16 cellular contexts compared by ENCODE assay signal in the genomic region with DNA sequence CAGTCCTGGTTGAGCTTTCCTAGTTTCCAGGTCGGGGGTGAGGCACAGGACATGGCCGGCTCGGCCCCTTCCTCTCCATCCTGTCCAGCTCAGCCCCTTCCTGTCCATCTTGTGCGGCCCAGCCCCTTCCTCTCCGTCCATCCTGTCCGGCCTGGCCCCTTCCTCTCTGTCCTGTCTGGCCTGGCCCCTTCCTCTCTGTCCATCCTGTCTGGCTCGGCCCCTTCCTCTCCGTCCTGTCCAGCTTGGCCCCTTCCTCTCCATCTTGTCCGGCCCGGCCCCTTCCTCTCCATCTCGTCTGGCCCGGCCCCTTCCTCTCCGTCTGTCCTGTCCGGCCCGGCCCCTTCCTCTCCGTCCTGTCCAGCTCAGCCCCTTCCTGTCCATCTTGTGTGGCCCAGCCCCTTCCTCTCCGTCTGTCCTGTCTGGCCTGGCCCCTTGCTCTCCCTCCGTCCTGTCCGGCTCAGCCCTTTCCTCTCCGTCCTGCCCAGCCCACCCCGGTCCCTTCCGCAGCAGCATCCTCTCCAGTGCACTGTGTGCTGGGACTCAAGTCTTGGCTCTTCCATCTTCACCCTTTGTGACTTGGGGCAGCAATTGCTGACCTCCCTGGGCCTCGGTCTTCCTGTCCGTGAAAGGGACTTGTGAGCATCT. TPM values are rescaled to one million over a fixed set of nuclear protein-coding genes. Genes with fewer than 3 reads are reported as not detected.
DNase-seq lines count a peak whose midpoint lies in the region; ATAC-seq and TF ChIP-seq lines count a peak whose summit lies in the region.
"Had no signal": no experiment of that assay in that cellular context is flagged by ENCODE, and none has a peak within 500 bp of the region (broad histone marks: within the 10 kb centered on the region; RNA-seq: fewer than 3 reads in every experiment).

No MANE protein-coding gene starts in this region.

- peaks cover 21% of the 10 kb centered on the region for H3K4me1 Mint-ChIP-seq in nephron

- H3K4me3 Mint-ChIP-seq in nephron: peak overlapping the region; percentile 49 to 51 (median 49)
- H3K4me3 Mint-ChIP-seq: activated CD4-positive, alpha-beta T cell treated with anti-CD3 and anti-CD28 coated beads, Interleukin-2, amount 10 ng/mL, durations not matched to agents 7 days and 5 days; CD4-positive, alpha-beta T cell had no signal

- 93% methylated on average over 24 of the region's 24 CpGs for WGBS in thymus

- peak in 2 of 61 donors; percentile 13 to 29 for DNase-seq in caudate nucleus (lab: John Stamatoyannopoulos, UW)
- peak; percentile 83 for DNase-seq in cardiac septum (ENCODE audit: low spot score)
- DNase-seq in NCI-H748 treated with DMSO at 0.1 percent for 48 hours (lab: John Stamatoyannopoulos, UW): no peak
- DNase-seq in RPMI8226: no peak
- DNase-seq: activated CD4-positive, alpha-beta T cell treated with anti-CD3 and anti-CD28 coated beads, Interleukin-2, amount 10 ng/mL, durations not matched to agents 7 days and 5 days; NCI-H2227 treated with DMSO at 0.1 percent for 48 hours; testis had no signal

- no peak overlapping the region for H3K4me3 ChIP-seq in thymus (ENCODE audit: low read length)
- H3K4me3 ChIP-seq: cardiac muscle cell, smooth muscle cell, testis had no signal

- H3K27me3 ChIP-seq in thymus (ENCODE audit: control insufficient read depth, insufficient read depth): no peaks in the 10 kb centered on the region
- H3K27me3 ChIP-seq: cardiac muscle cell, testis had no signal

- peaks cover 6% of the 10 kb centered on the region for H3K36me3 Mint-ChIP-seq in nephron (ENCODE audit: low read depth)

- peaks cover 10% of the 10 kb centered on the region for H3K36me3 ChIP-seq in thymus (ENCODE audit: control insufficient read depth, insufficient read depth)
- H3K36me3 ChIP-seq: cardiac muscle cell had no signal

- peak overlapping the region; percentile 35 to 71 (median 47) for H3K27ac Mint-ChIP-seq in nephron
- H3K27ac Mint-ChIP-seq: activated CD4-positive, alpha-beta T cell treated with anti-CD3 and anti-CD28 coated beads, Interleukin-2, amount 10 ng/mL, durations not matched to agents 7 days and 5 days; CD4-positive, alpha-beta T cell had no signal

- peaks cover 4% of the 10 kb centered on the region for H3K27me3 Mint-ChIP-seq in nephron (ENCODE audit: low read depth)
- H3K27me3 Mint-ChIP-seq: activated CD4-positive, alpha-beta T cell treated with anti-CD3 and anti-CD28 coated beads, Interleukin-2, amount 10 ng/mL, durations not matched to agents 7 days and 5 days; CD4-positive, alpha-beta T cell had no signal

- H3K4me1 ChIP-seq in thymus (ENCODE audit: control insufficient read depth, insufficient read depth, low read length): peaks cover 2% of the 10 kb centered on the region

- H3K9me3 Mint-ChIP-seq in nephron: no peaks in the 10 kb centered on the region
- H3K9me3 Mint-ChIP-seq: activated CD4-positive, alpha-beta T cell treated with anti-CD3 and anti-CD28 coated beads, Interleukin-2, amount 10 ng/mL, durations not matched to agents 7 days and 5 days; CD4-positive, alpha-beta T cell had no signal

- H3K27ac ChIP-seq in caudate nucleus (ENCODE audit: low read depth, low read length) (peak overlapping the region; percentile 52), thymus (ENCODE audit: low read depth) (peak overlapping the region; percentile 13)
- H3K27ac ChIP-seq: cardiac muscle cell had no signal

- no peak for TF ChIP-seq CTCF in nephron (IDR thresholded peaks at IDR 0.05; ENCODE audit: unreplicated experiment in 3 of 3)

- ATAC-seq in HG02981 (IDR thresholded peaks at IDR 0.05; ENCODE audit: unreplicated experiment): no peak

- H3K9me3 ChIP-seq in thymus (ENCODE audit: control insufficient read depth): peaks cover 1% of the 10 kb centered on the region
- H3K9me3 ChIP-seq: testis had no signal

- intact Hi-C loops in cardiac septum (cut with DNase I): loop anchor here (2.0 to 10.0 kb wide), 2 partner anchors 26 to 70 kb away; no protein-coding TSS in a partner anchor

RNA-seq across cellular contexts. Expression of a gene that starts 5.5 kb away (rescaled TPM):
- total RNA-seq in cardiac septum: not detected
- 4.1 TPM for polyA plus RNA-seq in thymus
- total RNA-seq: activated CD4-positive, alpha-beta T cell treated with anti-CD3 and anti-CD28 coated beads, Interleukin-2, amount 10 ng/mL, durations not matched to agents 7 days and 5 days; cardiac muscle cell; CD4-positive, alpha-beta T cell; M059J; myocyte; T-helper 1 cell treated with Interleukin-12 subunit alpha and Interleukin-12 subunit beta and Interleukin-4 antibody, amounts not matched to agents 30 ng/mL and 1 ng/mL, for 36 hours had no signal
